ENCODE assay signal across 24 cellular contexts in the genomic region with DNA sequence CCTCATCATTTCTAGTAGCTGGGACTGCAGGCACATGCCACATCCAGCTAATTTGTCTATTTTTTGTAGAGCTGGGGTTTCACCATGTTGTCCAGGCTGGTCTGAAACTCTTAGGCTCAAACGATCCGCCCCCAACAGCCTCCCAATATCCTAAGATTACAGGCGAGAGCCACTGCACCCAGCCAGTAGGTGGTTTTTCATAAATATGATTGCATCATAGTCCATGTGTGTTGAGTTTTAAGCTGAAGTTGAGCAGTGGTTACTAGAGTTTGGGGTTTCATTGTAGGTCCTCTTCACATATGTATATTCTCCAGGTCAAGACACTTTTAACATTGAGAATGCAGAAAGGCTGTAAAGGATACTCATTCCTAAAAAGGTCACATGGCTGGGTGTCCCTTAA.
"Had no signal": no experiment of that assay in that cellular context is flagged by ENCODE, and none has a peak within 500 bp of the region (broad histone marks: within the 10 kb centered on the region; RNA-seq: fewer than 3 reads in every experiment).

No MANE protein-coding gene starts in this region.

- H3K9me3 Mint-ChIP-seq: activated CD4-positive, alpha-beta memory T cell treated with anti-CD3 and anti-CD28 coated beads, Interleukin-2, amount 10 ng/mL, durations not matched to agents 7 days and 5 days; activated naive CD4-positive, alpha-beta T cell treated with anti-CD3 and anti-CD28 coated beads, Interleukin-2, amount 50 U/mL, for 24 hours; endodermal cell; mesothelial cell of epicardium; naive thymus-derived CD8-positive, alpha-beta T cell had no signal

- ATAC-seq: gastroesophageal sphincter; naive thymus-derived CD8-positive, alpha-beta T cell; psoas muscle; stimulated activated naive CD8-positive, alpha-beta T cell treated with anti-CD3 and anti-CD28 coated beads, Interleukin-15, Interleukin-2, amounts not matched to agents 100 U/mL and 50 U/mL, for 24 hours; T-helper 17 cell had no signal

- H3K4me3 ChIP-seq: colonic mucosa, esophagus squamous epithelium, gastroesophageal sphincter, left ventricle myocardium inferior, ovary, psoas muscle, right atrium auricular region, upper lobe of left lung had no signal

- H3K27me3 Mint-ChIP-seq: activated CD4-positive, alpha-beta memory T cell treated with anti-CD3 and anti-CD28 coated beads, Interleukin-2, amount 10 ng/mL, durations not matched to agents 7 days and 5 days; activated naive CD4-positive, alpha-beta T cell treated with anti-CD3 and anti-CD28 coated beads, Interleukin-2, amount 50 U/mL, for 24 hours; naive thymus-derived CD8-positive, alpha-beta T cell; T-helper 17 cell had no signal

- H3K36me3 ChIP-seq: ovary had no signal

- H3K27ac ChIP-seq: colonic mucosa, left ventricle myocardium inferior, ovary, psoas muscle, right atrium auricular region, WERI-Rb-1 had no signal

- H3K9me3 ChIP-seq: colonic mucosa, esophagus squamous epithelium, gastroesophageal sphincter, left ventricle myocardium inferior, ovary, psoas muscle, right atrium auricular region, upper lobe of left lung had no signal

- H3K27ac Mint-ChIP-seq: activated naive CD4-positive, alpha-beta T cell treated with anti-CD3 and anti-CD28 coated beads, Interleukin-2, amount 50 U/mL, for 24 hours; endodermal cell; mesothelial cell of epicardium; T-helper 17 cell had no signal

- FAIRE-seq: bronchial epithelial cell had no signal

- DNase-seq: activated CD4-positive, alpha-beta memory T cell treated with anti-CD3 and anti-CD28 coated beads, Interleukin-2, amount 10 ng/mL, durations not matched to agents 7 days and 5 days; activated CD4-positive, alpha-beta T cell treated with anti-CD3 and anti-CD28 coated beads for 4 hours; activated effector memory CD4-positive, alpha-beta T cell treated with anti-CD3 and anti-CD28 coated beads, Interleukin-2, amount 50 U/mL, for 16 hours; amniotic stem cell; colonic mucosa; esophagus squamous epithelium; head of caudate nucleus; hypothalamus; left ventricle myocardium inferior; ovary; psoas muscle; stimulated activated CD4-positive, alpha-beta T cell treated with anti-CD3 and anti-CD28 coated beads, Interleukin-4, amount 100 ng/mL, for 24 hours; stimulated activated naive CD8-positive, alpha-beta T cell treated with anti-CD3 and anti-CD28 coated beads, Interleukin-15, Interleukin-2, amounts not matched to agents 100 U/mL and 50 U/mL, for 24 hours; SW 1271; T-helper 17 cell; upper lobe of left lung; WERI-Rb-1 had no signal

- H3K4me3 Mint-ChIP-seq: activated CD4-positive, alpha-beta memory T cell treated with anti-CD3 and anti-CD28 coated beads, Interleukin-2, amount 10 ng/mL, durations not matched to agents 7 days and 5 days; activated naive CD4-positive, alpha-beta T cell treated with anti-CD3 and anti-CD28 coated beads, Interleukin-2, amount 50 U/mL, for 24 hours; endodermal cell; mesothelial cell of epicardium; naive thymus-derived CD8-positive, alpha-beta T cell had no signal

- H3K4me1 ChIP-seq: colonic mucosa had no signal

- H3K27me3 ChIP-seq: colonic mucosa, esophagus squamous epithelium, gastroesophageal sphincter, ovary, right atrium auricular region, upper lobe of left lung had no signal

- H3K4me1 Mint-ChIP-seq: endodermal cell, mesothelial cell of epicardium had no signal
